16 cellular contexts compared by ENCODE assay signal in genomic region chr10:24418532-24418931, GRCh38.
DNase-seq lines count a peak whose midpoint lies in the region; ATAC-seq, FAIRE-seq and TF ChIP-seq lines count a peak whose summit lies in the region.
"Had no signal": no experiment of that assay in that cellular context is flagged by ENCODE, and none has a peak within 500 bp of the region (broad histone marks: within the 10 kb centered on the region; RNA-seq: fewer than 3 reads in every experiment).

No MANE protein-coding gene starts in this region.

- no peaks in the 10 kb centered on the region for H3F3A ChIP-seq in PC-3 (ENCODE audit: low read length, unreplicated experiment)

- intact Hi-C loops in PC-3 (cut with micrococcal nuclease) (loop anchor here (1.0 kb wide), 1 partner anchor 85 kb away; no protein-coding TSS in a partner anchor), left lung (cut with DNase I) (no loop called here)

- no peak overlapping the region for H3K4me2 ChIP-seq in A549
- H3K4me2 ChIP-seq in PC-3 (ENCODE audit: low read length) = no peak overlapping the region

- H3K27ac Mint-ChIP-seq in activated T-helper 17 cell treated with anti-CD3 and anti-CD28 coated beads, Interleukin-2, amount 50 U/mL, for 72 hours = no peak overlapping the region
- H3K27ac Mint-ChIP-seq: activated naive CD8-positive, alpha-beta T cell had no signal

- no peak overlapping the region for H2AFZ ChIP-seq in PC-3 (ENCODE audit: low read length)

- no peak for TF ChIP-seq RAD21 in A549 (conservative IDR thresholded peaks at IDR 0.05 in 1 of 2, IDR thresholded peaks at IDR 0.05 in 1 of 2)

- no peak for ATAC-seq in A549
- ATAC-seq in PC-3 = no peak
- ATAC-seq in foreskin keratinocyte = no peak
- no peak for ATAC-seq in left lung
- no peak for ATAC-seq in activated T-helper 17 cell treated with anti-CD3 and anti-CD28 coated beads, Interleukin-2, amount 50 U/mL, for 72 hours (replicated peaks)
- no peak for ATAC-seq in GM19397 (IDR thresholded peaks at IDR 0.05; ENCODE audit: unreplicated experiment)
- ATAC-seq: right cardiac atrium had no signal

- no peak for TF ChIP-seq EP300 in A549 (IDR thresholded peaks at IDR 0.05)

- no peak overlapping the region for H3K27ac ChIP-seq in A549
- H3K27ac ChIP-seq in PC-3 (ENCODE audit: low read length) = no peak overlapping the region
- no peak overlapping the region for H3K27ac ChIP-seq in foreskin keratinocyte
- H3K27ac ChIP-seq in left lung = no peak overlapping the region
- H3K27ac ChIP-seq: WERI-Rb-1 had no signal

- CTCF ChIA-PET in A549 (lab: Yijun Ruan, JAX) = interaction anchor here (0.9 to 1.0 kb wide), 2 partner anchors 16 to 86 kb away, joined by 3 to 4 read pairs; no protein-coding TSS in a partner anchor
- CTCF ChIA-PET in PC-3 (lab: Charles Lee) = no interaction called here

- H3K27me3 ChIP-seq in PC-3 (ENCODE audit: low read length) = no peaks in the 10 kb centered on the region
- no peaks in the 10 kb centered on the region for H3K27me3 ChIP-seq in foreskin keratinocyte
- H3K27me3 ChIP-seq in left lung = no peaks in the 10 kb centered on the region

- H3K4me1 ChIP-seq in A549 (no peaks in the 10 kb centered on the region), PC-3 (ENCODE audit: insufficient read depth, low read length) (no peaks in the 10 kb centered on the region), foreskin keratinocyte (peaks cover 9% of the 10 kb centered on the region), left lung (peaks cover 10 to 11% of the 10 kb centered on the region in 2 donors)

- POLR2A ChIA-PET in A549 (lab: Yijun Ruan, JAX) = no interaction called here
- POLR2A ChIA-PET in PC-3 (lab: Charles Lee; ENCODE audit: unreplicated experiment) = no interaction called here

- no peaks in the 10 kb centered on the region for H3K4me1 Mint-ChIP-seq in activated T-helper 17 cell treated with anti-CD3 and anti-CD28 coated beads, Interleukin-2, amount 50 U/mL, for 72 hours

- no peak for TF ChIP-seq POLR2A in A549 (IDR thresholded peaks at IDR 0.05; ENCODE audit: low read length)

- DNase-seq in A549 (ENCODE audit: low read depth in 1 of 2, low spot score in 1 of 2) (no peak), EH (ENCODE audit: low read depth) (peak; percentile 43), PC-3 (peak; percentile 9), foreskin keratinocyte (no peak), left lung (no peak), NOMO-1 treated with DMSO at 0.1 percent for 48 hours (lab: John Stamatoyannopoulos, UW; ENCODE audit: unreplicated experiment) (no peak)
- DNase-seq: C1 segment of cervical spinal cord, cortex of kidney, NCI-H146, NCI-H524 treated with DMSO at 0.1 percent for 48 hours, right cardiac atrium, WERI-Rb-1 had no signal

- BruUV-seq in PC-3 (replicated peaks; lab: Mats Ljungman, UMichigan) = no TSS peak

- 80% methylated on average over 4 of the region's 4 CpGs for WGBS in A549 (ENCODE audit: missing lambda C conversion rate)

- H3K27me3 Mint-ChIP-seq in activated T-helper 17 cell treated with anti-CD3 and anti-CD28 coated beads, Interleukin-2, amount 50 U/mL, for 72 hours = peaks cover 11% of the 10 kb centered on the region

- no peaks in the 10 kb centered on the region for H3K36me3 ChIP-seq in PC-3 (ENCODE audit: low read depth, low read length)
- no peaks in the 10 kb centered on the region for H3K36me3 ChIP-seq in left lung
- H3K36me3 ChIP-seq: WERI-Rb-1 had no signal

- H3K36me3 Mint-ChIP-seq in activated T-helper 17 cell treated with anti-CD3 and anti-CD28 coated beads, Interleukin-2, amount 50 U/mL, for 72 hours (ENCODE audit: low read depth) = no peaks in the 10 kb centered on the region
- H3K36me3 Mint-ChIP-seq: activated naive CD8-positive, alpha-beta T cell had no signal

- no peaks in the 10 kb centered on the region for H3K9me2 ChIP-seq in PC-3 (replicated peaks; ENCODE audit: low read length)

- no peaks in the 10 kb centered on the region for H3K79me2 ChIP-seq in PC-3 (ENCODE audit: low read length)

- H3K9ac ChIP-seq in PC-3 (ENCODE audit: low read length) = no peak overlapping the region

- H4K20me1 ChIP-seq in PC-3 (ENCODE audit: low read length) = no peaks in the 10 kb centered on the region

- no peak for FAIRE-seq in A549 (lab: Jason Lieb, UNC)
- FAIRE-seq: islet of Langerhans had no signal

- no peaks in the 10 kb centered on the region for H3K9me3 Mint-ChIP-seq in activated T-helper 17 cell treated with anti-CD3 and anti-CD28 coated beads, Interleukin-2, amount 50 U/mL, for 72 hours

- H3K9me3 ChIP-seq in A549 (no peaks in the 10 kb centered on the region; the same call in 2 of the 3 replicates), PC-3 (ENCODE audit: low read length) (no peaks in the 10 kb centered on the region), left lung (peaks cover 0 to 3% of the 10 kb centered on the region in 2 donors)

- no peak overlapping the region for H3K4me3 ChIP-seq in A549
- no peak overlapping the region for H3K4me3 ChIP-seq in PC-3 (ENCODE audit: low read length)
- no peak overlapping the region for H3K4me3 ChIP-seq in left lung

- H3K4me3 Mint-ChIP-seq in activated T-helper 17 cell treated with anti-CD3 and anti-CD28 coated beads, Interleukin-2, amount 50 U/mL, for 72 hours = no peak overlapping the region
- H3K4me3 Mint-ChIP-seq: activated naive CD8-positive, alpha-beta T cell had no signal

- TF ChIP-seq CTCF in A549 (IDR thresholded peaks at IDR 0.05) (peak; percentile 12; the same call in 1 of the 3 replicates), PC-3 (conservative IDR thresholded peaks at IDR 0.05; ENCODE audit: low read depth, low read length) (peak; percentile 49), foreskin keratinocyte (conservative IDR thresholded peaks at IDR 0.05) (peak; percentile 59), left lung (IDR thresholded peaks at IDR 0.05) (peak in 1 of 2 donors; percentile 11)

TF ChIP-seq in A549, 52 proteins besides CTCF, POLR2A, EP300 and RAD21:
- TF ChIP-seq JUNB (IDR thresholded peaks at IDR 0.05) (no peak), E2F6 (IDR thresholded peaks at IDR 0.05; ENCODE audit: borderline replicate concordance, low read depth) (no peak)

Comparison
In these comparisons a context has a peak if more than half of its experiments do, and no peak if none do; other contexts are left out.
1. DNase-seq: peak in EH (single experiment) and PC-3 (single experiment); none in A549 (0 of 2), foreskin keratinocyte (0 of 2), left lung (0 of 2) and NOMO-1 treated with DMSO at 0.1 percent for 48 hours (single experiment).